16 cellular contexts compared by ENCODE assay signal in the genomic region with DNA sequence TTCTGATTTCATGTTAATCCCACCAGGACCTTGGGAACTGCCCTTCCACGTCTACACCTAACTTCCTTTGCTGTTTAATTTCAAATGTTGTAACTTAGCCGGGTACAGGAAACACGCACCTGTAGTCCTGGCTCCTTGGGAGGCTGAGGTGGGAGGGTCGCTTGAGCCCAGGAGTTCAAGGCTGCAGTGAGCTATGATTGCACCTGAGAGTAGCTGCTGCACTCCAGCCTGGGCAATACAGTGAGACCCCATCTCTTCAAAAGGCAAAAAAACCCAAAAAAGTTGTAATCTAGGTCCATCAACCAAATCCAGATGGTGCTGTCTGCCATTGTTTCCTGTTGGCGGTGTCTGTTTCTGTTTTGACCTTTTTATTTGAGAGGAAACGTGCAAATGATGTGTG. TPM values are rescaled to one million over a fixed set of nuclear protein-coding genes. Genes with fewer than 3 reads are reported as not detected.
DNase-seq lines count a peak whose midpoint lies in the region; ATAC-seq, FAIRE-seq and TF ChIP-seq lines count a peak whose summit lies in the region.
"Had no signal": no experiment of that assay in that cellular context is flagged by ENCODE, and none has a peak within 500 bp of the region (broad histone marks: within the 10 kb centered on the region; RNA-seq: fewer than 3 reads in every experiment).

No MANE protein-coding gene starts in this region.

- H3K4me2 ChIP-seq in HepG2 (ENCODE audit: low read depth, low read length), result no peak overlapping the region

- H3K4me1 Mint-ChIP-seq in WTC11 (peaks cover 3% of the 10 kb centered on the region; the same call in 1 of the 2 replicates), neural crest cell (peaks cover 11% of the 10 kb centered on the region)

- FAIRE-seq in HepG2 (lab: Jason Lieb, UNC), result no peak
- no peak for FAIRE-seq in GM12891 (lab: Jason Lieb, UNC)
- FAIRE-seq: GM18507, H54 had no signal

- H3K9ac ChIP-seq in HepG2 (ENCODE audit: insufficient read depth, low read depth, low read length), result no peak overlapping the region
- H3K9ac ChIP-seq: GM23248 had no signal

- no peaks in the 10 kb centered on the region for H4K20me1 ChIP-seq in HepG2 (ENCODE audit: insufficient read depth, low read length)

- in situ Hi-C loops in HepG2 (cut with HindIII; ENCODE audit: extremely low pct_ligation_motif_present, low pct_unique_long_range_greater_than_20kb), result no loop called here

- H3K79me2 ChIP-seq in HepG2 (ENCODE audit: insufficient read depth, low read length), result no peaks in the 10 kb centered on the region

- H3K9me3 Mint-ChIP-seq in WTC11, result no peaks in the 10 kb centered on the region
- H3K9me3 Mint-ChIP-seq in neural crest cell, result no peaks in the 10 kb centered on the region
- H3K9me3 Mint-ChIP-seq: CD4-positive, alpha-beta T cell had no signal

- DNase-seq in HepG2 (ENCODE audit: low spot score), result no peak
- no peak for DNase-seq in right lobe of liver
- DNase-seq in WTC11 (ENCODE audit: low spot score), result no peak
- no peak for DNase-seq in neural crest cell (ENCODE audit: low read depth, low spot score)
- DNase-seq in thyroid gland, result no peak
- DNase-seq in GDM1 (lab: John Stamatoyannopoulos, UW), result no peak
- no peak for DNase-seq in GM12891 (ENCODE audit: insufficient read length, low spot score)
- DNase-seq: ACHN; CD4-positive, alpha-beta T cell; DND-41; GM23248 had no signal

- TF ChIP-seq CTCF in HepG2 (CRISPR knock-in tag; IDR thresholded peaks at IDR 0.05) (no peak), right lobe of liver (IDR thresholded peaks at IDR 0.05) (no peak), WTC11 (IDR thresholded peaks at IDR 0.05) (no peak), neural crest cell (conservative IDR thresholded peaks at IDR 0.05) (no peak), thyroid gland (IDR thresholded peaks at IDR 0.05) (no peak)

- TF ChIP-seq POLR2A in HepG2 (IDR thresholded peaks at IDR 0.05; ENCODE audit: insufficient read depth in 1 of 2, low read depth in 2 of 2, low read length in 2 of 2) (no peak), right lobe of liver (IDR thresholded peaks at IDR 0.05) (no peak), thyroid gland (IDR thresholded peaks at IDR 0.05) (no peak), GM12891 (IDR thresholded peaks at IDR 0.05; ENCODE audit: low read depth, low read length) (no peak)

- H3K27me3 ChIP-seq in HepG2 (ENCODE audit: control insufficient read depth in 1 of 2, insufficient read depth in 2 of 2, low read length in 2 of 2), result no peaks in the 10 kb centered on the region
- H3K27me3 ChIP-seq in right lobe of liver, result no peaks in the 10 kb centered on the region
- H3K27me3 ChIP-seq in thyroid gland, result no peaks in the 10 kb centered on the region
- H3K27me3 ChIP-seq: BLaER1 treated with 17β-estradiol and CSF1 and Interleukin-3, amounts not matched to agents 10 nM and 100 nM had no signal

- H3K4me3 ChIP-seq in HepG2 (replicated peaks in 1 of 3; ENCODE audit: insufficient read depth in 1 of 3, low read depth in 2 of 3, low read length in 3 of 3) (no peak overlapping the region), right lobe of liver (no peak overlapping the region), thyroid gland (replicated peaks in 1 of 3) (no peak overlapping the region)
- H3K4me3 ChIP-seq: BLaER1 treated with 17β-estradiol and CSF1 and Interleukin-3, amounts not matched to agents 10 nM and 100 nM; GM23248 had no signal

- 96% methylated on average over 6 of the region's 6 CpGs for WGBS in HepG2 (ENCODE audit: low lambda C conversion rate)
- 94% methylated on average over 5 of the region's 6 CpGs for WGBS in right lobe of liver (ENCODE audit: insufficient coverage, low coverage, low lambda C conversion rate, missing lambda C conversion rate)
- WGBS in thyroid gland, 2 donors, result 91 to 98% methylated on average over 6 of the region's 6 CpGs

- H3K27ac ChIP-seq in HepG2 (ENCODE audit: extremely low read length, insufficient read depth, low read length) (no peak overlapping the region), right lobe of liver (no peak overlapping the region), thyroid gland (peak overlapping the region; percentile 86 to 91 (median 90))
- H3K27ac ChIP-seq: GM23248 had no signal

- no peaks in the 10 kb centered on the region for H3K27me3 Mint-ChIP-seq in WTC11 (ENCODE audit: low read depth)
- H3K27me3 Mint-ChIP-seq in neural crest cell (ENCODE audit: low read depth), result no peaks in the 10 kb centered on the region
- H3K27me3 Mint-ChIP-seq: CD4-positive, alpha-beta T cell had no signal

- H3K27ac Mint-ChIP-seq in WTC11, result no peak overlapping the region
- peak overlapping the region; percentile 78 for H3K27ac Mint-ChIP-seq in neural crest cell (ENCODE audit: unreplicated experiment)
- H3K27ac Mint-ChIP-seq: CD4-positive, alpha-beta T cell had no signal

- no peak for TF ChIP-seq RAD21 in HepG2 (CRISPR knock-in tag; IDR thresholded peaks at IDR 0.05)

- POLR2A ChIA-PET in HepG2 (lab: Yijun Ruan, JAX), result no interaction called here
- POLR2A ChIA-PET in WTC11 (lab: Charles Lee), result no interaction called here

- H3K36me3 ChIP-seq in HepG2 (replicated peaks in 1 of 2; ENCODE audit: control insufficient read depth in 1 of 2, insufficient read depth in 2 of 2, low read length in 2 of 2), result peaks cover 7 to 17% of the 10 kb centered on the region in 2 experiments; a peak in 4 of 5 replicates
- peaks cover 0 to 10% (median 0%) of the 10 kb centered on the region in 4 donors for H3K36me3 ChIP-seq in right lobe of liver
- no peaks in the 10 kb centered on the region for H3K36me3 ChIP-seq in thyroid gland

- H3K4me1 ChIP-seq in HepG2 (ENCODE audit: insufficient read depth, low read length) (peaks cover 14% of the 10 kb centered on the region), right lobe of liver (peaks cover 0 to 3% (median 0%) of the 10 kb centered on the region in 4 donors), thyroid gland (peaks cover 22 to 26% of the 10 kb centered on the region in 2 donors)

- intact Hi-C loops in HepG2 (cut with micrococcal nuclease; ENCODE audit: unreplicated experiment), result no loop called here
- intact Hi-C loops in right lobe of liver (cut with DNase I), result no loop called here
- intact Hi-C loops in thyroid gland (cut with DNase I), result no loop called here

- H3K4me3 Mint-ChIP-seq in WTC11 (no peak overlapping the region), neural crest cell (no peak overlapping the region)
- H3K4me3 Mint-ChIP-seq: CD4-positive, alpha-beta T cell had no signal

- CTCF ChIA-PET in HepG2 (lab: Yijun Ruan, JAX; ENCODE audit: low intra/inter-chr PET ratio, low total read pairs) (interaction anchor here (1.2 kb wide), 1 partner anchor 87 kb away, joined by 3 read pairs; no protein-coding TSS in a partner anchor), WTC11 (lab: Charles Lee) (interaction anchor here (1.2 kb wide), 1 partner anchor 9 kb away, joined by 3 read pairs; no protein-coding TSS in a partner anchor)

- H3K9me3 ChIP-seq in HepG2 (ENCODE audit: low read length) (no peaks in the 10 kb centered on the region), right lobe of liver (no peaks in the 10 kb centered on the region), thyroid gland (no peaks in the 10 kb centered on the region)
- H3K9me3 ChIP-seq: BLaER1 treated with 17β-estradiol and CSF1 and Interleukin-3, amounts not matched to agents 10 nM and 100 nM had no signal

- ATAC-seq in HepG2 (no peak), right lobe of liver (no peak), WTC11 (no peak), HG02885 (IDR thresholded peaks at IDR 0.05; ENCODE audit: poor library complexity, unreplicated experiment) (no peak)
- ATAC-seq: HCT116 had no signal

- TF ChIP-seq EP300 in HepG2 (IDR thresholded peaks at IDR 0.05; ENCODE audit: low read depth in 2 of 2, low read length in 2 of 2) (no peak), HepG2 (CRISPR knock-in tag; IDR thresholded peaks at IDR 0.05; ENCODE audit: borderline replicate concordance) (no peak)

- H3K36me3 Mint-ChIP-seq in WTC11 (peaks cover 28% of the 10 kb centered on the region), neural crest cell (ENCODE audit: low read depth) (peaks cover 4% of the 10 kb centered on the region)

- H2AFZ ChIP-seq in HepG2 (ENCODE audit: low read length), result no peak overlapping the region
- H2AFZ ChIP-seq: GM23248 had no signal

- no TSS peak for BruUV-seq in HepG2 (replicated peaks; lab: Mats Ljungman, UMichigan)

RNA-seq across cellular contexts. Expression of a gene that starts 14.5 kb away (rescaled TPM):
- total RNA-seq in HepG2 (2016; rRNA removed; fragmentation: Illumina TruSeq; extraction: Trizol), result 6.2 and 6.3 TPM in 2 replicates
- 2.2 TPM in 2 replicates for total RNA-seq in HepG2 (2016; cell fraction: cytosol; rRNA removed; fragmentation: Illumina TruSeq; extraction: Trizol; ENCODE audit: low read depth)
- 6.1 and 6.8 TPM in 2 replicates for total RNA-seq in HepG2 (2016; cell fraction: insoluble cytoplasmic fraction; rRNA removed; fragmentation: Illumina TruSeq; extraction: Trizol)
- 3.4 and 3.6 TPM in 2 replicates for total RNA-seq in HepG2 (2016; cell fraction: membrane; rRNA removed; fragmentation: Illumina TruSeq; extraction: Trizol)
- 3.7 and 4.3 TPM in 2 replicates for total RNA-seq in HepG2 (2016; cell fraction: nucleus; rRNA removed; fragmentation: Illumina TruSeq; extraction: Trizol)
- polyA plus RNA-seq in HepG2 (2011; rRNA removed), result 4.1 and 5.4 TPM in 2 replicates
- polyA plus RNA-seq in HepG2 (2011; cell fraction: cytosol; rRNA removed), result 4.0 and 4.8 TPM in 2 replicates
- 6.8 and 7.1 TPM in 2 replicates for polyA plus RNA-seq in HepG2 (2011; cell fraction: nucleus; rRNA removed)
- polyA plus RNA-seq in HepG2 (2012), result 2.4 and 5.0 TPM in 2 replicates
- 0.48 and 0.57 TPM in 2 replicates for polyA plus RNA-seq in HepG2 (2016; cell fraction: cytosol; fragmentation: Illumina TruSeq; extraction: Trizol; ENCODE audit: low read depth)
- polyA plus RNA-seq in HepG2 (2016; cell fraction: insoluble cytoplasmic fraction; fragmentation: Illumina TruSeq; extraction: Trizol; ENCODE audit: low read depth), result 5.6 and 7.4 TPM in 2 replicates
- polyA plus RNA-seq in HepG2 (2016; cell fraction: membrane; fragmentation: Illumina TruSeq; extraction: Trizol; ENCODE audit: low read depth), result 1.6 and 1.7 TPM in 2 replicates
- 7.0 and 8.7 TPM in 2 replicates for polyA plus RNA-seq in HepG2 (2016; cell fraction: nucleus; fragmentation: Illumina TruSeq; extraction: Trizol; ENCODE audit: insufficient read depth, low read depth)
- 5.1 and 5.3 TPM in 2 replicates for polyA minus RNA-seq in HepG2 (2011; rRNA and poly(A)+ RNA removed; ENCODE audit: low replicate concordance)
- polyA minus RNA-seq in HepG2 (2011; cell fraction: cytosol; rRNA and poly(A)+ RNA removed), result 2.1 and 3.2 TPM in 2 replicates
- polyA minus RNA-seq in HepG2 (2011; cell fraction: nucleus; rRNA and poly(A)+ RNA removed), result 3.6 TPM in 2 replicates
- 1 to 10 TPM; 3.5 to 6.4 (median 4.6) TPM for total RNA-seq in right lobe of liver
- total RNA-seq in WTC11 (2021), result 14.6 to 19.7 TPM (median 15.8 TPM) in 3 replicates
- total RNA-seq in neural crest cell, result 57.4 and 60.1 TPM in 2 replicates
- total RNA-seq in thyroid gland, result 10 to 100 TPM; 18.3 to 27.2 (median 22.7) TPM
- polyA plus RNA-seq in GM12891 (2012; ENCODE audit: low read depth, missing spikeins), result 5.2 TPM

RNA-seq across cellular contexts. Expression of a gene that starts 42.4 kb away (rescaled TPM):
- 4.4 and 5.3 TPM in 2 replicates for total RNA-seq in HepG2 (2016; rRNA removed; fragmentation: Illumina TruSeq; extraction: Trizol)
- total RNA-seq in HepG2 (2016; cell fraction: cytosol; rRNA removed; fragmentation: Illumina TruSeq; extraction: Trizol; ENCODE audit: low read depth), result 23.5 and 32.3 TPM in 2 replicates
- total RNA-seq in HepG2 (2016; cell fraction: insoluble cytoplasmic fraction; rRNA removed; fragmentation: Illumina TruSeq; extraction: Trizol), result 4.0 and 6.0 TPM in 2 replicates
- 9.3 and 10.6 TPM in 2 replicates for total RNA-seq in HepG2 (2016; cell fraction: membrane; rRNA removed; fragmentation: Illumina TruSeq; extraction: Trizol)
- total RNA-seq in HepG2 (2016; cell fraction: nucleus; rRNA removed; fragmentation: Illumina TruSeq; extraction: Trizol), result 7.4 and 8.4 TPM in 2 replicates
- 6.3 and 6.7 TPM in 2 replicates for polyA plus RNA-seq in HepG2 (2011; rRNA removed)
- polyA plus RNA-seq in HepG2 (2011; cell fraction: cytosol; rRNA removed), result 2.2 and 2.4 TPM in 2 replicates
- polyA plus RNA-seq in HepG2 (2011; cell fraction: nucleus; rRNA removed), result 25.4 and 79.6 TPM in 2 replicates
- 10.8 and 14.9 TPM in 2 replicates for polyA plus RNA-seq in HepG2 (2012)
- 8.7 and 8.8 TPM in 2 replicates for polyA plus RNA-seq in HepG2 (2016; cell fraction: cytosol; fragmentation: Illumina TruSeq; extraction: Trizol; ENCODE audit: low read depth)
- polyA plus RNA-seq in HepG2 (2016; cell fraction: insoluble cytoplasmic fraction; fragmentation: Illumina TruSeq; extraction: Trizol; ENCODE audit: low read depth), result 6.2 and 10.8 TPM in 2 replicates
- 12.2 and 13.1 TPM in 2 replicates for polyA plus RNA-seq in HepG2 (2016; cell fraction: membrane; fragmentation: Illumina TruSeq; extraction: Trizol; ENCODE audit: low read depth)
- polyA plus RNA-seq in HepG2 (2016; cell fraction: nucleus; fragmentation: Illumina TruSeq; extraction: Trizol; ENCODE audit: insufficient read depth, low read depth), result 23.5 and 26.5 TPM in 2 replicates
- polyA minus RNA-seq in HepG2 (2011; rRNA and poly(A)+ RNA removed; ENCODE audit: low replicate concordance), result 10.1 and 18.6 TPM in 2 replicates
- 6.0 and 7.2 TPM in 2 replicates for polyA minus RNA-seq in HepG2 (2011; cell fraction: cytosol; rRNA and poly(A)+ RNA removed)
- polyA minus RNA-seq in HepG2 (2011; cell fraction: nucleus; rRNA and poly(A)+ RNA removed), result 12.4 and 12.6 TPM in 2 replicates
- 10 to 100 TPM; 13.9 to 45.9 (median 16.6) TPM for total RNA-seq in right lobe of liver
- 40.5 to 49.4 TPM (median 44.4 TPM) in 3 replicates for total RNA-seq in WTC11 (2021)
- total RNA-seq in neural crest cell, result 39.8 and 44.5 TPM in 2 replicates
- total RNA-seq in thyroid gland, result 10 to 100 TPM; 34.0 to 70.1 (median 46.2) TPM
- 4.6 TPM for polyA plus RNA-seq in GM12891 (2012; ENCODE audit: low read depth, missing spikeins)

Comparison
In these comparisons a context has a peak if more than half of its experiments do, and no peak if none do; other contexts are left out.
1. H3K27ac ChIP-seq: peak in thyroid gland (3 of 3); none in HepG2 (single experiment) and right lobe of liver (0 of 3).